Comparison of ENCODE assay signal across 21 cellular contexts in the genomic region with DNA sequence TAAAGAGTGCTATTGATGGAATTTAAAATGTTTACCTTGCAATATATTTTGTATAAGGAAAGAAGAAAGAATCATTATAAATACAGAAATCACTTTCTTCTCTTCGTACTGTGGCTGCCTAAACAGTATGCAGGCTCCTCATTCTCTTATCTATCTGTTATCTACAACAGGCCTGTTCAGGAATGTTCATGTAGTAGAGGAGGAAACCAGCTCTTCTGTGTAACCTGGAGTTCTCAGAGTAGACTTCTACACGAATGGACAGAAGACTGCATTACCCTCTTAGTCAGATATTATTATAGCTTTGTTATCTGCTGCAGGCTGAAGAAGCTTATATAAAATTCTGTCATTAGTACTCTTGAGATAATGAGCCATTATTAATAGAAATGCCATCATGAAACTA.
DNase-seq lines count a peak whose midpoint lies in the region; ATAC-seq, FAIRE-seq and TF ChIP-seq lines count a peak whose summit lies in the region.
"Had no signal": no experiment of that assay in that cellular context is flagged by ENCODE, and none has a peak within 500 bp of the region (broad histone marks: within the 10 kb centered on the region; RNA-seq: fewer than 3 reads in every experiment).

No MANE protein-coding gene starts in this region.

- no TSS peak for BruUV-seq in K562 (replicated peaks; lab: Mats Ljungman, UMichigan)

- 0% methylated on average over 2 of the region's 2 CpGs for WGBS in K562 (ENCODE audit: insufficient coverage, low coverage, missing lambda C conversion rate)
- 23% methylated on average over 2 of the region's 2 CpGs for WGBS in smooth muscle cell (ENCODE audit: low lambda C conversion rate)

- TF ChIP-seq CTCF in K562 (IDR thresholded peaks at IDR 0.05 in 2 of 3, conservative IDR thresholded peaks at IDR 0.05 in 1 of 3; ENCODE audit: insufficient read depth in 2 of 3, low read depth in 1 of 3, low read length in 3 of 3) = no peak
- TF ChIP-seq CTCF in fibroblast of the aortic adventitia (IDR thresholded peaks at IDR 0.05; ENCODE audit: insufficient read depth, low read length) = no peak
- TF ChIP-seq CTCF in smooth muscle cell (IDR thresholded peaks at IDR 0.05; ENCODE audit: borderline replicate concordance, insufficient read depth, poor library complexity, severe bottlenecking) = no peak
- TF ChIP-seq CTCF in MM.1S (IDR thresholded peaks at IDR 0.05; ENCODE audit: low read length) = no peak

- no peak for TF ChIP-seq POLR2A in K562 (conservative IDR thresholded peaks at IDR 0.05)

- POLR2A ChIA-PET in K562 (lab: Yijun Ruan, JAX) = interaction anchor here (1.6 kb wide), 1 partner anchor 13 kb away, joined by 3 read pairs; no protein-coding TSS in a partner anchor

- H3K4me1 Mint-ChIP-seq in natural killer cell treated with Interleukin-12 subunit alpha and Interleukin-12 subunit beta and Interleukin-15 and Interleukin-18, amount 100 ng/mL, for 72 hours (ENCODE audit: low read depth in 2 of 2) = no peaks in the 10 kb centered on the region
- H3K4me1 Mint-ChIP-seq: CD4-positive, alpha-beta memory T cell had no signal

- H4K20me1 ChIP-seq in K562 (replicated peaks; ENCODE audit: control insufficient read depth, insufficient read depth, low read length) (no peaks in the 10 kb centered on the region), smooth muscle cell (ENCODE audit: low read depth) (no peaks in the 10 kb centered on the region), MM.1S (ENCODE audit: insufficient read depth, low read length) (no peaks in the 10 kb centered on the region)

- H2AFZ ChIP-seq in K562 (ENCODE audit: low read depth, low read length) (no peak overlapping the region), smooth muscle cell (ENCODE audit: low read depth) (peak overlapping the region; percentile 44), MM.1S (ENCODE audit: low read length) (no peak overlapping the region)
- H2AFZ ChIP-seq: GM23248 had no signal

- DNase-seq in K562 (ENCODE audit: extremely low read depth in 1 of 4, low spot score in 3 of 4) (no peak), fibroblast of the aortic adventitia (ENCODE audit: low read depth) (peak; percentile 2), iris pigment epithelial cell (ENCODE audit: low read depth) (peak; percentile 5), smooth muscle cell (lab: John Stamatoyannopoulos, UW; ENCODE audit: unreplicated experiment) (no peak), NCI-H2196 treated with DMSO at 0.1 percent for 48 hours (lab: John Stamatoyannopoulos, UW; ENCODE audit: unreplicated experiment) (no peak), MM.1S (no peak)
- no peak for DNase-seq in natural killer cell treated with Interleukin-12 subunit alpha and Interleukin-12 subunit beta and Interleukin-15 and Interleukin-18, amount 100 ng/mL, for 72 hours (ENCODE audit: low spot score)
- DNase-seq: C1 segment of cervical spinal cord; Calu3; CD4-positive, alpha-beta memory T cell; COR-L47; DMS53; DMS79 treated with DMSO at 0.1 percent for 48 hours; GF-D8; GM23248; H7; HCEC 1CT had no signal

- no peaks in the 10 kb centered on the region for H3K4me1 ChIP-seq in K562 (replicated peaks in 1 of 2; ENCODE audit: control insufficient read depth in 2 of 2, insufficient read depth in 2 of 2, low read length in 2 of 2)
- no peaks in the 10 kb centered on the region for H3K4me1 ChIP-seq in smooth muscle cell (ENCODE audit: low read depth)
- no peaks in the 10 kb centered on the region for H3K4me1 ChIP-seq in MM.1S (ENCODE audit: low read length)

- no peak overlapping the region for H3K9ac ChIP-seq in K562 (ENCODE audit: insufficient read depth in 1 of 2, low read depth in 2 of 2, low read length in 2 of 2)
- H3K9ac ChIP-seq in smooth muscle cell (ENCODE audit: low read depth) = no peak overlapping the region
- H3K9ac ChIP-seq in MM.1S (ENCODE audit: low read length) = no peak overlapping the region
- H3K9ac ChIP-seq: GM23248 had no signal

- H3K4me3 ChIP-seq in K562 (no peak overlapping the region), fibroblast of the aortic adventitia (ENCODE audit: low read depth, low read length) (no peak overlapping the region), smooth muscle cell (no peak overlapping the region), MM.1S (ENCODE audit: low read length) (no peak overlapping the region)
- H3K4me3 ChIP-seq: GM23248 had no signal

- ATAC-seq in K562 (no peak), HG02870 (IDR thresholded peaks at IDR 0.05; ENCODE audit: unreplicated experiment) (no peak)
- no peak for ATAC-seq in natural killer cell treated with Interleukin-12 subunit alpha and Interleukin-12 subunit beta and Interleukin-15 and Interleukin-18, amount 100 ng/mL, for 72 hours

- H3K9me3 Mint-ChIP-seq in natural killer cell treated with Interleukin-12 subunit alpha and Interleukin-12 subunit beta and Interleukin-15 and Interleukin-18, amount 100 ng/mL, for 72 hours = peaks cover 4% of the 10 kb centered on the region

- H3K36me3 ChIP-seq in K562 (ENCODE audit: control insufficient read depth, insufficient read depth, low read length) = no peaks in the 10 kb centered on the region
- H3K36me3 ChIP-seq in smooth muscle cell (ENCODE audit: low read depth) = no peaks in the 10 kb centered on the region
- H3K36me3 ChIP-seq in MM.1S (replicated peaks; ENCODE audit: insufficient read depth, low read length) = no peaks in the 10 kb centered on the region

- H3F3A ChIP-seq in smooth muscle cell (ENCODE audit: low read depth) = no peaks in the 10 kb centered on the region
- no peaks in the 10 kb centered on the region for H3F3A ChIP-seq in MM.1S (ENCODE audit: insufficient read depth, low read length)

- TF ChIP-seq EP300 in K562 (IDR thresholded peaks at IDR 0.05; ENCODE audit: low read length) = no peak

- no peaks in the 10 kb centered on the region for H3K9me1 ChIP-seq in K562 (ENCODE audit: control insufficient read depth, insufficient read depth, low read length)

- H3K27ac ChIP-seq in K562 (ENCODE audit: extremely low read depth, low read depth, low read length) = no peak overlapping the region
- H3K27ac ChIP-seq in smooth muscle cell (ENCODE audit: low read depth) = no peak overlapping the region
- no peak overlapping the region for H3K27ac ChIP-seq in MM.1S (ENCODE audit: low read length)
- H3K27ac ChIP-seq: GM23248 had no signal

- H3K4me3 Mint-ChIP-seq in natural killer cell treated with Interleukin-12 subunit alpha and Interleukin-12 subunit beta and Interleukin-15 and Interleukin-18, amount 100 ng/mL, for 72 hours = no peak overlapping the region
- H3K4me3 Mint-ChIP-seq: CD4-positive, alpha-beta memory T cell had no signal

- H3K4me2 ChIP-seq in K562 (ENCODE audit: insufficient read depth, low read length) (no peak overlapping the region), smooth muscle cell (no peak overlapping the region), MM.1S (ENCODE audit: low read depth, low read length) (no peak overlapping the region)

- H3K79me2 ChIP-seq in K562 (ENCODE audit: control insufficient read depth, insufficient read depth, low read length) (no peaks in the 10 kb centered on the region), smooth muscle cell (ENCODE audit: low read depth) (no peaks in the 10 kb centered on the region), MM.1S (ENCODE audit: low read length) (no peaks in the 10 kb centered on the region)

- H3K9me3 ChIP-seq in K562 (replicated peaks; ENCODE audit: control insufficient read depth, insufficient read depth, low read depth, low read length) = no peaks in the 10 kb centered on the region
- H3K9me3 ChIP-seq in smooth muscle cell (replicated peaks; ENCODE audit: low read depth) = no peaks in the 10 kb centered on the region
- H3K9me3 ChIP-seq in MM.1S (replicated peaks; ENCODE audit: insufficient read depth, low read length) = no peaks in the 10 kb centered on the region

- intact Hi-C loops in K562 (cut with micrococcal nuclease) = no loop called here

- FAIRE-seq in K562 (lab: Jason Lieb, UNC) = no peak
- FAIRE-seq: GM12891, GM18507, H1 had no signal

- H3K9me2 ChIP-seq in MM.1S (replicated peaks; ENCODE audit: insufficient read depth, low read length) = no peaks in the 10 kb centered on the region

- H3K36me3 Mint-ChIP-seq in natural killer cell treated with Interleukin-12 subunit alpha and Interleukin-12 subunit beta and Interleukin-15 and Interleukin-18, amount 100 ng/mL, for 72 hours = peaks cover 12% of the 10 kb centered on the region
- H3K36me3 Mint-ChIP-seq: CD4-positive, alpha-beta memory T cell had no signal

- H3K27ac Mint-ChIP-seq in natural killer cell treated with Interleukin-12 subunit alpha and Interleukin-12 subunit beta and Interleukin-15 and Interleukin-18, amount 100 ng/mL, for 72 hours = no peak overlapping the region
- H3K27ac Mint-ChIP-seq: CD4-positive, alpha-beta memory T cell had no signal

- in situ Hi-C loops in K562 (cut with MboI) = no loop called here

- H3K27me3 Mint-ChIP-seq in natural killer cell treated with Interleukin-12 subunit alpha and Interleukin-12 subunit beta and Interleukin-15 and Interleukin-18, amount 100 ng/mL, for 72 hours = no peaks in the 10 kb centered on the region
- H3K27me3 Mint-ChIP-seq: CD4-positive, alpha-beta memory T cell had no signal

- TF ChIP-seq RAD21 in K562 (CRISPR knock-in tag; conservative IDR thresholded peaks at IDR 0.05 in 1 of 2, IDR thresholded peaks at IDR 0.05 in 1 of 2) = no peak

- no peaks in the 10 kb centered on the region for H3K27me3 ChIP-seq in K562 (ENCODE audit: control insufficient read depth in 2 of 2, insufficient read depth in 2 of 2, low read length in 2 of 2)
- H3K27me3 ChIP-seq in smooth muscle cell (ENCODE audit: low read depth) = no peaks in the 10 kb centered on the region
- H3K27me3 ChIP-seq in MM.1S (replicated peaks; ENCODE audit: insufficient read depth, low read length) = no peaks in the 10 kb centered on the region

- CTCF ChIA-PET in K562 (lab: Yijun Ruan, JAX; ENCODE audit: low intra/inter-chr PET ratio) = no interaction called here

TF ChIP-seq in K562, 482 proteins besides CTCF, POLR2A, EP300 and RAD21:
- TF ChIP-seq TEAD4 (IDR thresholded peaks at IDR 0.05; ENCODE audit: low read length) = peak; percentile 45; the same call in 1 of the 2 replicates
- TF ChIP-seq TEAD4 (CRISPR knock-in tag; IDR thresholded peaks at IDR 0.05; ENCODE audit: borderline replicate concordance) = no peak
- no peak for TF ChIP-seq ZNF561 (CRISPR knock-in tag; conservative IDR thresholded peaks at IDR 0.05)
- peak; percentile 49; the same call in 1 of the 2 replicates for TF ChIP-seq EHMT2 (IDR thresholded peaks at IDR 0.05)
- no peak for TF ChIP-seq KLF10 (CRISPR knock-in tag; IDR thresholded peaks at IDR 0.05)

Comparison
In these comparisons a context has a peak if more than half of its experiments do, and no peak if none do; other contexts are left out.
1. DNase-seq: peak in fibroblast of the aortic adventitia (single experiment) and iris pigment epithelial cell (single experiment); none in K562 (0 of 4), smooth muscle cell (single experiment), natural killer cell treated with Interleukin-12 subunit alpha and Interleukin-12 subunit beta and Interleukin-15 and Interleukin-18, amount 100 ng/mL, for 72 hours (single experiment), NCI-H2196 treated with DMSO at 0.1 percent for 48 hours (single experiment) and MM.1S (single experiment).